Comparison of ENCODE assay signal across 1 cellular context in genomic region chr12:47967461-47968430, GRCh38.
TF ChIP-seq lines count a peak whose summit lies in the region.

No MANE protein-coding gene starts in this region.

TF ChIP-seq in IMR-90, 13 proteins besides CTCF, POLR2A, EP300 and RAD21 (continued from another document):
- TF ChIP-seq FOS (IDR thresholded peaks at IDR 0.05; ENCODE audit: low read depth, low read length) = no peak
- TF ChIP-seq ELK1 (IDR thresholded peaks at IDR 0.05; ENCODE audit: borderline replicate concordance, low read depth, low read length) = no peak
- TF ChIP-seq SMC3 (IDR thresholded peaks at IDR 0.05; ENCODE audit: low read depth, low read length) = no peak
- TF ChIP-seq MXI1 (IDR thresholded peaks at IDR 0.05; ENCODE audit: borderline replicate concordance, low read depth, low read length) = no peak
- TF ChIP-seq RFX5 (IDR thresholded peaks at IDR 0.05; ENCODE audit: low read depth, low read length) = no peak
- no peak for TF ChIP-seq MAZ (IDR thresholded peaks at IDR 0.05; ENCODE audit: borderline replicate concordance, low read depth, low read length)
- no peak for TF ChIP-seq NFE2L2 (IDR thresholded peaks at IDR 0.05; ENCODE audit: low read depth, low read length)
